9 cellular contexts compared by ENCODE assay signal in genomic region chr10:100346351-100346764, GRCh38. TPM values are rescaled to one million over a fixed set of nuclear protein-coding genes. Genes with fewer than 3 reads are reported as not detected.
DNase-seq lines count a peak whose midpoint lies in the region; ATAC-seq and TF ChIP-seq lines count a peak whose summit lies in the region.
"Had no signal": no experiment of that assay in that cellular context is flagged by ENCODE, and none has a peak within 500 bp of the region (broad histone marks: within the 10 kb centered on the region; RNA-seq: fewer than 3 reads in every experiment).

No MANE protein-coding gene starts in this region.

- H3K4me3 Mint-ChIP-seq in neural crest cell = peak overlapping the region; percentile 100

- peak overlapping the region; percentile 96 for H3K27ac Mint-ChIP-seq in neural crest cell (ENCODE audit: unreplicated experiment)

- peak overlapping the region; percentile 96 for H3K4me3 ChIP-seq in fibroblast of villous mesenchyme (ENCODE audit: low read depth, low read length)

- no peaks in the 10 kb centered on the region for H3K9me3 Mint-ChIP-seq in neural crest cell

- peak; percentile 73 for DNase-seq in CD1c-positive myeloid dendritic cell (ENCODE audit: extremely low spot score)
- peak; percentile 86 for DNase-seq in OCI-M1 (lab: John Stamatoyannopoulos, UW)
- DNase-seq in activated T-helper 9 cell treated with anti-CD3 and anti-CD28 coated beads, Interleukin-2, amount 50 U/mL, for 16 hours (ENCODE audit: low read depth) = peak; percentile 49
- peak; percentile 79 for DNase-seq in fibroblast of villous mesenchyme (ENCODE audit: low read depth)
- DNase-seq in neural crest cell (ENCODE audit: low read depth, low spot score) = peak; percentile 79
- peak; percentile 28 for DNase-seq in stromal cell of bone marrow (ENCODE audit: low read depth)

- H3K27me3 Mint-ChIP-seq in neural crest cell (ENCODE audit: low read depth) = no peaks in the 10 kb centered on the region

- H3K4me1 Mint-ChIP-seq in neural crest cell = peaks cover 65% of the 10 kb centered on the region

- peaks cover 32% of the 10 kb centered on the region for H3K36me3 Mint-ChIP-seq in neural crest cell (ENCODE audit: low read depth)

- TF ChIP-seq CTCF in fibroblast of villous mesenchyme (IDR thresholded peaks at IDR 0.05; ENCODE audit: insufficient read depth, low read depth, low read length) (no peak), neural crest cell (conservative IDR thresholded peaks at IDR 0.05) (no peak)

- ATAC-seq in GM19328 (IDR thresholded peaks at IDR 0.05; ENCODE audit: unreplicated experiment) (peak; percentile 30), HG03460 (IDR thresholded peaks at IDR 0.05; ENCODE audit: unreplicated experiment) (peak; percentile 52)

RNA-seq across cellular contexts. Expression of gene SCD, which starts 0.7 kb away (rescaled TPM):
- total RNA-seq in fibroblast of villous mesenchyme (819 and 937 TPM in 2 replicates), neural crest cell (969 and 975 TPM in 2 replicates)

RNA-seq across cellular contexts. Expression of gene PKD2L1, which starts 16.3 kb away (rescaled TPM):
- total RNA-seq in fibroblast of villous mesenchyme = not detected in 2 replicates
- 0.14 TPM in 1 of 2 replicates, not detected in the other for total RNA-seq in neural crest cell
- total RNA-seq: dermis microvascular lymphatic vessel endothelial cell had no signal

RNA-seq across cellular contexts. Expression of gene BLOC1S2, which starts 59.9 kb away (rescaled TPM):
- total RNA-seq in fibroblast of villous mesenchyme = 35.0 and 40.9 TPM in 2 replicates
- 32.9 and 37.5 TPM in 2 replicates for total RNA-seq in neural crest cell

Comparison
In these comparisons a context has a peak if more than half of its experiments do, and no peak if none do; other contexts are left out.
1. Peak in every context shown above with its lines: DNase-seq, ATAC-seq and H3K4me3 ChIP-seq.
2. DNase-seq: peak in every context shown above with its lines; median percentile 86 in OCI-M1; 79 in fibroblast of villous mesenchyme; 79 in neural crest cell; 73 in CD1c-positive myeloid dendritic cell; 49 in activated T-helper 9 cell treated with anti-CD3 and anti-CD28 coated beads, Interleukin-2, amount 50 U/mL, for 16 hours; 28 in stromal cell of bone marrow.